In the genomic region with DNA sequence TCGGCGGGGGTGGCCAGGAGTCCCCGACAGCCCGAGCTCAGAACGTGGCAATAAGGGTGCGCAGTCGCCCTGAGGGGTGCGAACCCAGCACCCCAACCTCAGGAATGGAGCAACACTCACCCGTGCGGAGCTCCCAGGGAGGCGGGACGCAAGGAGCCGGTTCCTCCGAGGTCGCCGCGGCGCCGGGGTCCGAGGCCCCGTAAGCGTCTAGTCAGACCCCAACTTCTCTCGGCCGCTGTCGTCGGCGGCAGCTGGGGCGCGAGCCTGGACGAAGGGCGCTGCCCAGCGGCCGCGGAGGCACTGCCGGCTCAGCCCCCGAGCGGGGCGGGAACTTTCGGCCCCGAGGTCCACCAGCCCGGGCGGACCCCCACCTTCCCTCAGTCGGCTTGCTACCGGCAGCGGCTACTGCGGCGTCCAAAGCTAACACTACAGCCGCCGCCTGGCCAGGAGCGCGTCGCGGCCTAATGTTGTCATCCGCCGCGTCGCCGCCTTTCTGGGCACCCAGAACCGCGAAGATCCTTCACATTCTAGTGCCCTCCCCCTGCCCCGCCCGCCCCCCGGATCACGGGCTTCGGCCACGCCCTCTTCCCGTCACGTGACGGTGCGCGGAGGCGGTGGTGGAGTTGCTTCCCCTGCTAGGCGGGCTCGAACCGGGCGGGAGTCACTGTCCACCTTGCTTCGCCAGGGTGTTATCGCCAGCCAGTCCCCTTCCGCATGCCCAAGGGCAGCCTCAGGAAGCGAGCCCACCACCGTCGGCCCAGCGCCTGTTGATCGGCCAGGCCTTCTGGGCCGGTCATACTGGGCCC, we compare ENCODE assay signal across 8 cellular contexts. TPM values are rescaled to one million over a fixed set of nuclear protein-coding genes. Genes with fewer than 3 reads are reported as not detected.
DNase-seq lines count a peak whose midpoint lies in the region; ATAC-seq, FAIRE-seq and TF ChIP-seq lines count a peak whose summit lies in the region.

A gene with protein sequence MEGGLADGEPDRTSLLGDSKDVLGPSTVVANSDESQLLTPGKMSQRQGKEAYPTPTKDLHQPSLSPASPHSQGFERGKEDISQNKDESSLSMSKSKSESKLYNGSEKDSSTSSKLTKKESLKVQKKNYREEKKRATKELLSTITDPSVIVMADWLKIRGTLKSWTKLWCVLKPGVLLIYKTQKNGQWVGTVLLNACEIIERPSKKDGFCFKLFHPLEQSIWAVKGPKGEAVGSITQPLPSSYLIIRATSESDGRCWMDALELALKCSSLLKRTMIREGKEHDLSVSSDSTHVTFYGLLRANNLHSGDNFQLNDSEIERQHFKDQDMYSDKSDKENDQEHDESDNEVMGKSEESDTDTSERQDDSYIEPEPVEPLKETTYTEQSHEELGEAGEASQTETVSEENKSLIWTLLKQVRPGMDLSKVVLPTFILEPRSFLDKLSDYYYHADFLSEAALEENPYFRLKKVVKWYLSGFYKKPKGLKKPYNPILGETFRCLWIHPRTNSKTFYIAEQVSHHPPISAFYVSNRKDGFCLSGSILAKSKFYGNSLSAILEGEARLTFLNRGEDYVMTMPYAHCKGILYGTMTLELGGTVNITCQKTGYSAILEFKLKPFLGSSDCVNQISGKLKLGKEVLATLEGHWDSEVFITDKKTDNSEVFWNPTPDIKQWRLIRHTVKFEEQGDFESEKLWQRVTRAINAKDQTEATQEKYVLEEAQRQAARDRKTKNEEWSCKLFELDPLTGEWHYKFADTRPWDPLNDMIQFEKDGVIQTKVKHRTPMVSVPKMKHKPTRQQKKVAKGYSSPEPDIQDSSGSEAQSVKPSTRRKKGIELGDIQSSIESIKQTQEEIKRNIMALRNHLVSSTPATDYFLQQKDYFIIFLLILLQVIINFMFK (minus strand): TSS at position 495 of the 806 bp plus-strand sequence. CDS start 72,220 bp downstream, outside the sequence.

- peak; percentile 74 for FAIRE-seq in endothelial cell of umbilical vein (lab: Jason Lieb, UNC)

- POLR2A ChIA-PET in endothelial cell of umbilical vein (lab: Charles Lee) = interaction anchor here (1.1 kb wide), 1 partner anchor 9 kb away, joined by 3 read pairs; no protein-coding TSS in a partner anchor

- no peaks in the 10 kb centered on the region for H3K9me2 ChIP-seq in OCI-LY1 (ENCODE audit: low read depth, low read length)

- H3K36me3 ChIP-seq in OCI-LY1 (ENCODE audit: insufficient read depth, low read length) (no peaks in the 10 kb centered on the region), endothelial cell of umbilical vein (ENCODE audit: control insufficient read depth in 2 of 2, extremely low read depth in 1 of 2, insufficient read depth in 2 of 2, low read length in 2 of 2) (no peaks in the 10 kb centered on the region)

- BruUV-seq in endothelial cell of umbilical vein (replicated peaks; lab: Mats Ljungman, UMichigan) = TSS peak; percentile 32

- H3K4me1 ChIP-seq in OCI-LY1 (ENCODE audit: insufficient read depth, low read length, severe bottlenecking) (peaks cover 66% of the 10 kb centered on the region), endothelial cell of umbilical vein (ENCODE audit: control insufficient read depth, extremely low read depth, insufficient read depth, low read length) (peaks cover 27% of the 10 kb centered on the region)

- H3K9ac ChIP-seq in OCI-LY1 (ENCODE audit: low read length) (peak within 1 kb of the TSS; percentile 86), endothelial cell of umbilical vein (replicated peaks; ENCODE audit: extremely low read depth, insufficient read depth, low read length) (peak within 1 kb of the TSS; percentile 87)

- CTCF ChIA-PET in endothelial cell of umbilical vein (lab: Charles Lee) = interaction anchor here (1.0 to 3.7 kb wide), 3 partner anchors 9 to 104 kb away, joined by 3 to 25 read pairs (median 11); no protein-coding TSS in a partner anchor

- H3K4me2 ChIP-seq in OCI-LY1 (ENCODE audit: low read length) = peak within 1 kb of the TSS; percentile 86
- H3K4me2 ChIP-seq in endothelial cell of umbilical vein (ENCODE audit: insufficient read depth, low read length) = peak within 1 kb of the TSS; percentile 99

- TF ChIP-seq CTCF in OCI-LY1 (IDR thresholded peaks at IDR 0.05; ENCODE audit: low read length) (0 out of 2 replicates have a peak, but pooled peaks have one; percentile 15), endothelial cell of umbilical vein (IDR thresholded peaks at IDR 0.05; ENCODE audit: extremely low read depth in 1 of 2, insufficient read depth in 1 of 2, low read depth in 1 of 2, low read length in 2 of 2) (no peak)

- H3K27me3 ChIP-seq in OCI-LY1 (ENCODE audit: insufficient read depth, low read length) (no peaks in the 10 kb centered on the region), endothelial cell of umbilical vein (ENCODE audit: control insufficient read depth in 2 of 2, insufficient read depth in 2 of 2, low read length in 2 of 2) (no peaks in the 10 kb centered on the region)

- DNase-seq in DMS 273 (lab: John Stamatoyannopoulos, UW; ENCODE audit: unreplicated experiment) (peak; percentile 94), HuH-7 (ENCODE audit: low spot score) (peak; percentile 85), endothelial cell of umbilical vein (ENCODE audit: low read depth, low spot score) (peak; percentile 95), middle frontal gyrus (ENCODE audit: extremely low spot score, low spot score) (peak; percentile 92)
- peak; percentile 98 for DNase-seq in activated CD8-positive, alpha-beta memory T cell treated with anti-CD3 and anti-CD28 coated beads, Interleukin-2, amount 50 U/mL, for 48 hours
- peak; percentile 93 to 96 for DNase-seq in stimulated activated CD8-positive, alpha-beta memory T cell treated with anti-CD3 and anti-CD28 coated beads, Interleukin-2, amount 100 ng/mL, for 48 hours (ENCODE audit: low read depth in 2 of 2)

- dilution Hi-C loops in endothelial cell of umbilical vein (cut with MboI; ENCODE audit: extremely low pct_ligation_motif_present, low sequenced_read_pairs) = no loop called here

- H2AFZ ChIP-seq in OCI-LY1 (ENCODE audit: low read length) (0 out of 2 replicates have a peak within 1 kb of the TSS, but pooled peaks have one; percentile 36), endothelial cell of umbilical vein (ENCODE audit: low read depth, low read length) (peak within 1 kb of the TSS; percentile 92)

- H3K4me3 ChIP-seq in OCI-LY1 (ENCODE audit: low read depth, low read length, poor library complexity, severe bottlenecking) = peak within 1 kb of the TSS; percentile 99
- H3K4me3 ChIP-seq in endothelial cell of umbilical vein (replicated peaks in 1 of 3; ENCODE audit: insufficient read depth in 1 of 3, low read depth in 1 of 3, low read length in 3 of 3) = peak within 1 kb of the TSS; percentile 83 to 95 (median 88)

- intact Hi-C loops in endothelial cell of umbilical vein (cut with micrococcal nuclease) = loop anchor here (1.0 to 5.0 kb wide), 7 partner anchors 28 to 1048 kb away; a partner anchor contains a TSS

- no peaks in the 10 kb centered on the region for H3F3A ChIP-seq in OCI-LY1 (ENCODE audit: insufficient read depth, low read length)

- H3K79me2 ChIP-seq in OCI-LY1 (ENCODE audit: insufficient read depth, low read length) = peaks cover 35% of the 10 kb centered on the region
- peaks cover 22% of the 10 kb centered on the region for H3K79me2 ChIP-seq in endothelial cell of umbilical vein (ENCODE audit: control insufficient read depth, insufficient read depth, low read length)

- H3K27ac ChIP-seq in OCI-LY1 (ENCODE audit: low read depth, low read length, poor library complexity, severe bottlenecking) (peak within 1 kb of the TSS; percentile 64), endothelial cell of umbilical vein (ENCODE audit: insufficient read depth, low read depth, low read length) (peak within 1 kb of the TSS; percentile 84)

- no peaks in the 10 kb centered on the region for H3K9me1 ChIP-seq in endothelial cell of umbilical vein (replicated peaks; ENCODE audit: control insufficient read depth, extremely low read depth, insufficient read depth, low read length)

- H3K9me3 ChIP-seq in OCI-LY1 (ENCODE audit: low read length) = no peaks in the 10 kb centered on the region
- H3K9me3 ChIP-seq in endothelial cell of umbilical vein (replicated peaks; ENCODE audit: control insufficient read depth, insufficient read depth, low read length) = no peaks in the 10 kb centered on the region

- H4K20me1 ChIP-seq in OCI-LY1 (ENCODE audit: insufficient read depth, low read length) = no peaks in the 10 kb centered on the region
- no peaks in the 10 kb centered on the region for H4K20me1 ChIP-seq in endothelial cell of umbilical vein (replicated peaks; ENCODE audit: control insufficient read depth, extremely low read depth, insufficient read depth, low read length)

- TF ChIP-seq POLR2A in endothelial cell of umbilical vein (IDR thresholded peaks at IDR 0.05; ENCODE audit: low read depth, low read length) = peak; percentile 91

- peak; percentile 80 for ATAC-seq in GM21515 (IDR thresholded peaks at IDR 0.05; ENCODE audit: unreplicated experiment)

TF ChIP-seq in endothelial cell of umbilical vein, 7 proteins besides CTCF, POLR2A, EP300 and RAD21:
- no peak for TF ChIP-seq FOS (IDR thresholded peaks at IDR 0.05; ENCODE audit: borderline replicate concordance, insufficient read depth, low read length)
- no peak for TF ChIP-seq JUN (IDR thresholded peaks at IDR 0.05; ENCODE audit: borderline replicate concordance, insufficient read depth, insufficient read length, low read depth)
- peak; percentile 90 for TF ChIP-seq POLR2AphosphoS5 (IDR thresholded peaks at IDR 0.05; ENCODE audit: insufficient read depth, low read depth, low read length)
- TF ChIP-seq, protein P1, sequence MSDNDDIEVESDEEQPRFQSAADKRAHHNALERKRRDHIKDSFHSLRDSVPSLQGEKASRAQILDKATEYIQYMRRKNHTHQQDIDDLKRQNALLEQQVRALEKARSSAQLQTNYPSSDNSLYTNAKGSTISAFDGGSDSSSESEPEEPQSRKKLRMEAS (IDR thresholded peaks at IDR 0.05; ENCODE audit: insufficient read depth, insufficient read length) = peak; percentile 83
- TF ChIP-seq MYC (IDR thresholded peaks at IDR 0.05; ENCODE audit: low read depth, low read length) = no peak
- no peak for TF ChIP-seq GATA2 (IDR thresholded peaks at IDR 0.05; ENCODE audit: insufficient read depth, insufficient read length, low read depth, low read length)
- TF ChIP-seq EZH2 (IDR thresholded peaks at IDR 0.05; ENCODE audit: borderline replicate concordance, low read depth, low read length, severe bottlenecking) = no peak
TF ChIP-seq in endothelial cell of umbilical vein: peak in this region for 2.

RNA-seq across cellular contexts. Expression of the gene that starts here (rescaled TPM):
- total RNA-seq in endothelial cell of umbilical vein = 47.6 and 53.9 TPM in 2 replicates
- polyA plus RNA-seq in endothelial cell of umbilical vein = 10.3 and 14.2 TPM in 2 replicates
- 8.9 and 10.0 TPM in 2 replicates for polyA plus RNA-seq in endothelial cell of umbilical vein (2011; cell fraction: cytosol; rRNA removed)
- polyA plus RNA-seq in endothelial cell of umbilical vein (2011; cell fraction: nucleus; rRNA removed) = 18.9 and 24.4 TPM in 2 replicates
- 27.7 and 32.2 TPM in 2 replicates for polyA plus RNA-seq in endothelial cell of umbilical vein (2012)
- polyA minus RNA-seq in endothelial cell of umbilical vein = 37.8 and 57.8 TPM in 2 replicates
- 34.2 TPM for polyA minus RNA-seq in endothelial cell of umbilical vein (2011; cell fraction: cytosol; rRNA and poly(A)+ RNA removed)
- 67.8 and 74.3 TPM in 2 replicates for polyA minus RNA-seq in endothelial cell of umbilical vein (2011; cell fraction: nucleus; rRNA and poly(A)+ RNA removed)

Comparison
In these comparisons a context has a peak if more than half of its experiments do, and no peak if none do; other contexts are left out.
1. Peak in every context shown above with its lines: DNase-seq, ATAC-seq, H3K4me3 ChIP-seq and H3K27ac ChIP-seq.